ENCODE assay signal across 8 cellular contexts in the genomic region with DNA sequence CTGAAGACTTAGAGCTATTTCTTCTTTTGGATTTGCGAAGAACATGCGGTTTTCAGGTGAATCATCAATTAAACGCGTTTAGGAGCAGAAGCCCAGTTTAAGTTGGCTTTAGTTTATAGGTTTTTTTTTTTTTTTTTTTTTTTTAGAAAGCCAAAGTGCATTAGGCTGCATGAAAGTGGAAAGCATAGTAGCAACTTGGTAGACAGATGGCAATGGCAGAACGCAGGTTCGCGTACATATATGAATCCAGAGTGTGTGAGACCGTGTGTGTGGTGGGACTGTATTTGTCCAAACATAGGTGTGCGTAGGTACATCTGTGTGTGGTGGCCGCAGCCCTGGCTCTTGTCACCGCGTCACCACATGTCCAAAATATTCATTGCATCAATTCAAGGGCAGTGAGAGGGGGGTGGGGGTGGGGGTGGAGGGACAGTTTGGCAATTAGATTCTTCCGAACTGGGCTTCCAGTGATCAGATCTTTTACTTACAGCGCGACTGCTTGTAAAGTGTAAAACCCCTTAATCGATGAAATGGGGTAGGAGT. TPM values are rescaled to one million over a fixed set of nuclear protein-coding genes. Genes with fewer than 3 reads are reported as not detected.
DNase-seq lines count a peak whose midpoint lies in the region; ATAC-seq and TF ChIP-seq lines count a peak whose summit lies in the region.

No MANE protein-coding gene starts in this region.

- H3K36me3 ChIP-seq in HUES64 (ENCODE audit: insufficient read depth, low read length) (0 out of 2 replicates have a peak, but pooled peaks cover 2% of the 10 kb centered on the region), left lung (no peaks in the 10 kb centered on the region)

- ATAC-seq in left lung = peak; percentile 13
- no peak for ATAC-seq in stimulated activated memory B cell treated with anti-CD40 and anti-IgM and Interleukin-4, amounts not matched to agents 10 μg/mL and 1 μg/mL and 100 μg/mL, for 72 hours
- ATAC-seq in HG02870 (IDR thresholded peaks at IDR 0.05; ENCODE audit: unreplicated experiment) = no peak

- H3K27ac ChIP-seq in HUES64 (ENCODE audit: low read depth, low read length) (peak overlapping the region; percentile 100), left lung (peak overlapping the region; percentile 93 to 97)

- DNase-seq in DMS 273 (lab: John Stamatoyannopoulos, UW; ENCODE audit: unreplicated experiment) (peak; percentile 68), SW480 (ENCODE audit: low spot score) (peak; percentile 73), chondrocyte (ENCODE audit: low spot score) (no peak), left lung (peak in 1 of 2 donors; percentile 37), KBM-7 (no peak)

- peak overlapping the region; percentile 95 for H3K4me3 Mint-ChIP-seq in chondrocyte (ENCODE audit: unreplicated experiment)
- peak overlapping the region; percentile 97 for H3K4me3 Mint-ChIP-seq in stimulated activated memory B cell treated with anti-CD40 and anti-IgM and Interleukin-4, amounts not matched to agents 10 μg/mL and 1 μg/mL and 100 μg/mL, for 72 hours

- TF ChIP-seq CTCF in chondrocyte (IDR thresholded peaks at IDR 0.05) (peak; percentile 49), left lung (IDR thresholded peaks at IDR 0.05) (no peak)

- H3K9ac ChIP-seq in HUES64 (ENCODE audit: low read depth, low read length) = peak overlapping the region; percentile 93

- no peaks in the 10 kb centered on the region for H3K27me3 Mint-ChIP-seq in chondrocyte (ENCODE audit: low read depth)
- H3K27me3 Mint-ChIP-seq in stimulated activated memory B cell treated with anti-CD40 and anti-IgM and Interleukin-4, amounts not matched to agents 10 μg/mL and 1 μg/mL and 100 μg/mL, for 72 hours = no peaks in the 10 kb centered on the region

- H3K9me3 ChIP-seq in HUES64 (ENCODE audit: insufficient read depth, low read depth, low read length) (no peaks in the 10 kb centered on the region), left lung (peaks cover 0 to 3% of the 10 kb centered on the region in 2 donors)

- peaks cover 24% of the 10 kb centered on the region for H3K4me1 Mint-ChIP-seq in chondrocyte (ENCODE audit: low read depth)
- H3K4me1 Mint-ChIP-seq in stimulated activated memory B cell treated with anti-CD40 and anti-IgM and Interleukin-4, amounts not matched to agents 10 μg/mL and 1 μg/mL and 100 μg/mL, for 72 hours = peaks cover 19% of the 10 kb centered on the region

- peak overlapping the region; percentile 94 for H3K4me3 ChIP-seq in HUES64 (ENCODE audit: low read length)
- H3K4me3 ChIP-seq in left lung = peak overlapping the region; percentile 65 to 76

- no peaks in the 10 kb centered on the region for H3K36me3 Mint-ChIP-seq in chondrocyte (ENCODE audit: low read depth)
- no peaks in the 10 kb centered on the region for H3K36me3 Mint-ChIP-seq in stimulated activated memory B cell treated with anti-CD40 and anti-IgM and Interleukin-4, amounts not matched to agents 10 μg/mL and 1 μg/mL and 100 μg/mL, for 72 hours

- WGBS in HUES64 = under 1% methylated on average over 13 of the region's 16 CpGs

- intact Hi-C loops in left lung (cut with DNase I) = no loop called here

- H3K4me1 ChIP-seq in HUES64 (ENCODE audit: insufficient read depth, low read length) = peaks cover 23% of the 10 kb centered on the region
- peaks cover 5 to 29% of the 10 kb centered on the region in 2 donors for H3K4me1 ChIP-seq in left lung

- in situ Hi-C loops in KBM-7 (cut with MboI; ENCODE audit: low pct_unique_long_range_greater_than_20kb, low sequenced_read_pairs) = no loop called here

- peak overlapping the region; percentile 98 for H3K27ac Mint-ChIP-seq in chondrocyte (ENCODE audit: unreplicated experiment)
- peak overlapping the region; percentile 99 for H3K27ac Mint-ChIP-seq in stimulated activated memory B cell treated with anti-CD40 and anti-IgM and Interleukin-4, amounts not matched to agents 10 μg/mL and 1 μg/mL and 100 μg/mL, for 72 hours

- H3K9me3 Mint-ChIP-seq in chondrocyte (ENCODE audit: low read depth) = no peaks in the 10 kb centered on the region
- no peaks in the 10 kb centered on the region for H3K9me3 Mint-ChIP-seq in stimulated activated memory B cell treated with anti-CD40 and anti-IgM and Interleukin-4, amounts not matched to agents 10 μg/mL and 1 μg/mL and 100 μg/mL, for 72 hours

- H3K27me3 ChIP-seq in HUES64 (ENCODE audit: insufficient read depth, low read length) (no peaks in the 10 kb centered on the region), left lung (no peaks in the 10 kb centered on the region)

RNA-seq across cellular contexts. Expression of gene JADE1, which starts 0.9 kb away (rescaled TPM):
- 53.4 TPM for polyA plus RNA-seq in HUES64 (2013, experiment 1 of 2)
- 47.4 TPM for polyA plus RNA-seq in HUES64 (2013, experiment 2 of 2)
- total RNA-seq in chondrocyte (28.9 to 34.0 TPM (median 31.4 TPM) in 3 replicates), left lung (10 to 100 TPM; 28.5 to 29.5 TPM)

Comparison
In these comparisons a context has a peak if more than half of its experiments do, and no peak if none do; other contexts are left out.
1. DNase-seq: peak in DMS 273 (single experiment) and SW480 (single experiment); none in chondrocyte (single experiment) and KBM-7 (single experiment).